18 cellular contexts compared by ENCODE assay signal in the genomic region with DNA sequence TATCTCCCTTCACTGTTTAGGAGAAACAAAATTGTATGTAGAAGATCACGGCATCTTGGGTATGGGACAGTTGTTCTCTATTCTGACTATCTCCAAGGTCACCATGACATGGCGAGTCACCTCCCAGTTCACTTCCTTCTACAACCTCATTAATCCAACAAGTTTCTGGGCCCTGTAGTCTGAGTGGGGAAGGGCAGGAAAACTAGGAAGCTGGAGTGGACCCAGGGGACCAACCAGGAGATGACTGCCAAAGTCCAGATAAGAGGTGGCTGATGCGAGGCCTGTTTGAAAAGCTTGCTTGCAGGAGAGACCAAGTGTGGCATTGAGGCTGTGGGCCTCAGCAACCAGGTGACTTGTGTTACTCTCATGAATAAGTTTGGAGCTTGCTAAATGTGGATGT.
DNase-seq lines count a peak whose midpoint lies in the region; ATAC-seq and TF ChIP-seq lines count a peak whose summit lies in the region.
"Had no signal": no experiment of that assay in that cellular context is flagged by ENCODE, and none has a peak within 500 bp of the region (broad histone marks: within the 10 kb centered on the region; RNA-seq: fewer than 3 reads in every experiment).

No MANE protein-coding gene starts in this region.

- H3K4me1 ChIP-seq in left ventricle myocardium inferior (peaks cover 22% of the 10 kb centered on the region), right cardiac atrium (ENCODE audit: control insufficient read depth, insufficient read depth, low read length) (no peaks in the 10 kb centered on the region), spleen (no peaks in the 10 kb centered on the region)
- H3K4me1 ChIP-seq: A549 had no signal

- ATAC-seq in right cardiac atrium = peak; percentile 47 to 65
- ATAC-seq: A549, SK-N-SH treated with all-trans-retinoic acid at 6 μM for 48 hours had no signal

- H3K27ac ChIP-seq in left ventricle myocardium inferior (replicated peaks) (no peak overlapping the region), right cardiac atrium (ENCODE audit: low read length) (no peak overlapping the region), spleen (no peak overlapping the region)
- H3K27ac ChIP-seq: A549, PC-9 had no signal

- H3K4me3 ChIP-seq in left ventricle myocardium inferior (no peak overlapping the region), right cardiac atrium (ENCODE audit: low read length) (no peak overlapping the region), spleen (no peak overlapping the region)
- H3K4me3 ChIP-seq: A549, MG63, PC-9 had no signal

- H3K9me3 ChIP-seq in left ventricle myocardium inferior (replicated peaks) (no peaks in the 10 kb centered on the region), right cardiac atrium (ENCODE audit: control insufficient read depth, low read length) (no peaks in the 10 kb centered on the region), spleen (no peaks in the 10 kb centered on the region)
- H3K9me3 ChIP-seq: A549, MG63 had no signal

- H3K36me3 ChIP-seq in left ventricle myocardium inferior (no peaks in the 10 kb centered on the region), spleen (no peaks in the 10 kb centered on the region)
- H3K36me3 ChIP-seq: MG63 had no signal

- TF ChIP-seq CTCF in left ventricle myocardium inferior (IDR thresholded peaks at IDR 0.05; ENCODE audit: borderline replicate concordance) (no peak), spleen (IDR thresholded peaks at IDR 0.05 in 8 of 11, conservative IDR thresholded peaks at IDR 0.05 in 3 of 11) (no peak)

- TF ChIP-seq POLR2A in spleen (IDR thresholded peaks at IDR 0.05) = no peak

- no peaks in the 10 kb centered on the region for H3K27me3 ChIP-seq in left ventricle myocardium inferior (ENCODE audit: low read depth)
- H3K27me3 ChIP-seq in right cardiac atrium (ENCODE audit: control insufficient read depth, insufficient read depth) = no peaks in the 10 kb centered on the region
- no peaks in the 10 kb centered on the region for H3K27me3 ChIP-seq in spleen (replicated peaks in 1 of 7)
- H3K27me3 ChIP-seq: MG63 had no signal

- DNase-seq in left ventricle myocardium inferior = peak; percentile 15
- DNase-seq in cardiac septum (ENCODE audit: low spot score) = no peak
- DNase-seq in M059J (ENCODE audit: low read depth) = peak; percentile 4
- DNase-seq in right cardiac atrium = peak; percentile 13 to 59 (median 44)
- DNase-seq in hypothalamus (lab: John Stamatoyannopoulos, UW) = no peak
- no peak for DNase-seq in NCI-H2081 treated with DMSO at 0.1 percent for 48 hours (lab: John Stamatoyannopoulos, UW)
- no peak for DNase-seq in spleen
- DNase-seq: MG63, NCI-H1417, NCI-H1694 treated with DMSO at 0.1 percent for 48 hours, NCI-H2227 treated with DMSO at 0.1 percent for 48 hours, NCI-H510A, NCI-H748 treated with DMSO at 0.1 percent for 48 hours, PC-9, RPMI8226, SIG-M5 had no signal

- intact Hi-C loops in left ventricle myocardium inferior (cut with micrococcal nuclease) (no loop called here), cardiac septum (cut with DNase I) (no loop called here), right cardiac atrium (cut with DNase I) (no loop called here), spleen (cut with DNase I; ENCODE audit: low total_unique reads) (no loop called here)

- 56% methylated on average over 3 of the region's 3 CpGs for WGBS in right cardiac atrium
- 71 to 85% (median 75%) methylated on average over 3 of the region's 3 CpGs for WGBS in spleen, 5 donors

Comparison
In these comparisons a context has a peak if more than half of its experiments do, and no peak if none do; other contexts are left out.
1. DNase-seq: peak in left ventricle myocardium inferior (single experiment), M059J (single experiment) and right cardiac atrium (3 of 3); none in cardiac septum (single experiment), hypothalamus (0 of 51), NCI-H2081 treated with DMSO at 0.1 percent for 48 hours (single experiment) and spleen (single experiment).